Comparison of ENCODE assay signal across 9 cellular contexts in genomic region chr2:94992360-94992759, GRCh38. TPM values are rescaled to one million over a fixed set of nuclear protein-coding genes. Genes with fewer than 3 reads are reported as not detected.
"Had no signal": no experiment of that assay in that cellular context is flagged by ENCODE, and none has a peak within 500 bp of the region (broad histone marks: within the 10 kb centered on the region; RNA-seq: fewer than 3 reads in every experiment).

No MANE protein-coding gene starts in this region.

- H3K4me3 ChIP-seq: GM23338 had no signal

- H3K27ac Mint-ChIP-seq: GM23338, H9, HFFc6, IgD-negative memory B cell had no signal

- H3K4me2 ChIP-seq: GM23338 had no signal

- H3K4me3 Mint-ChIP-seq: GM23338, H9, HFFc6, IgD-negative memory B cell had no signal

- H3K36me3 Mint-ChIP-seq: IgD-negative memory B cell had no signal

- ATAC-seq: GM23338 had no signal

- DNase-seq: H9, HCEC 1CT, HFFc6, KG1 had no signal

- H3K9me3 Mint-ChIP-seq: GM23338, H9, HFFc6 had no signal

- H2AFZ ChIP-seq: GM23338 had no signal

- H3K4me1 Mint-ChIP-seq: GM23338, IgD-negative memory B cell had no signal

- H3K27ac ChIP-seq: HL-60 had no signal

RNA-seq across cellular contexts. Expression of gene MAL, which starts 33.1 kb away (rescaled TPM):
- total RNA-seq: H1, H9, HFFc6, HT-29 had no signal
- polyA plus RNA-seq: H1 had no signal
